18 cellular contexts compared by ENCODE assay signal in genomic region chr16:14398014-14398717, GRCh38.
"Had no signal": no experiment of that assay in that cellular context is flagged by ENCODE, and none has a peak within 500 bp of the region (broad histone marks: within the 10 kb centered on the region; RNA-seq: fewer than 3 reads in every experiment).

No MANE protein-coding gene starts in this region.

- H3K27me3 Mint-ChIP-seq: activated naive CD4-positive, alpha-beta T cell treated with anti-CD3 and anti-CD28 coated beads, Interleukin-2, amount 50 U/mL, for 24 hours had no signal

- H3K4me1 Mint-ChIP-seq: activated naive CD4-positive, alpha-beta T cell treated with anti-CD3 and anti-CD28 coated beads, Interleukin-2, amount 50 U/mL, for 24 hours; central memory CD8-positive, alpha-beta T cell; naive thymus-derived CD4-positive, alpha-beta T cell had no signal

- DNase-seq: activated CD4-positive, alpha-beta T cell treated with anti-CD3 and anti-CD28 coated beads, Interleukin-2, amount 50 U/mL, for 1 hour; activated T-cell treated with anti-CD3 and anti-CD28 coated beads for 4 hours; heart right ventricle; naive thymus-derived CD4-positive, alpha-beta T cell; stimulated activated CD4-positive, alpha-beta T cell treated with anti-CD3 and anti-CD28 coated beads, Interleukin-2, amount 100 ng/mL, for 48 hours; T-helper 1 cell; T1000 had no signal

- H3K4me3 ChIP-seq: adrenal gland, coronary artery, gastroesophageal sphincter, heart right ventricle, tibial nerve had no signal

- H3K9ac ChIP-seq: parathyroid adenoma had no signal

- H2AFZ ChIP-seq: parathyroid adenoma had no signal

- H3K27me3 ChIP-seq: adrenal gland, gastroesophageal sphincter, heart right ventricle, neutrophil, tibial nerve had no signal

- H3K9me3 ChIP-seq: adrenal gland, gastroesophageal sphincter, neutrophil, tibial nerve had no signal

- H3K27ac ChIP-seq: coronary artery, neutrophil, parathyroid adenoma, tibial nerve had no signal

- H3K79me2 ChIP-seq: parathyroid adenoma had no signal

- H3K4me1 ChIP-seq: parathyroid adenoma had no signal

- H3K27ac Mint-ChIP-seq: activated naive CD4-positive, alpha-beta T cell treated with anti-CD3 and anti-CD28 coated beads, Interleukin-2, amount 50 U/mL, for 24 hours; activated T-helper 2 cell treated with anti-CD3 and anti-CD28 coated beads, Interferon-gamma antibody, Interleukin-2, Interleukin-4, amounts not matched to agents 10 μg/mL and 5 μg/mL and 100 μg/mL, durations not matched to agents 14 hours and 24 hours and 36 hours; naive thymus-derived CD4-positive, alpha-beta T cell; stimulated activated memory B cell treated with anti-CD40 and anti-IgM and Interleukin-4, amounts not matched to agents 10 μg/mL and 1 μg/mL and 100 μg/mL, for 72 hours had no signal

- ATAC-seq: activated CD4-positive, CD25-positive, alpha-beta regulatory T cell treated with anti-CD3 and anti-CD28 coated beads, Interleukin-2, amount 50 U/mL, for 24 hours; gastroesophageal sphincter; naive thymus-derived CD4-positive, alpha-beta T cell; stimulated activated memory B cell treated with anti-CD40 and anti-IgM and Interleukin-4, amounts not matched to agents 10 μg/mL and 1 μg/mL and 100 μg/mL, for 72 hours had no signal

- H3K9me3 Mint-ChIP-seq: activated naive CD4-positive, alpha-beta T cell treated with anti-CD3 and anti-CD28 coated beads, Interleukin-2, amount 50 U/mL, for 24 hours; activated T-helper 2 cell treated with anti-CD3 and anti-CD28 coated beads, Interferon-gamma antibody, Interleukin-2, Interleukin-4, amounts not matched to agents 10 μg/mL and 5 μg/mL and 100 μg/mL, durations not matched to agents 14 hours and 24 hours and 36 hours; central memory CD8-positive, alpha-beta T cell; naive thymus-derived CD4-positive, alpha-beta T cell; stimulated activated memory B cell treated with anti-CD40 and anti-IgM and Interleukin-4, amounts not matched to agents 10 μg/mL and 1 μg/mL and 100 μg/mL, for 72 hours had no signal

- H3K4me3 Mint-ChIP-seq: activated naive CD4-positive, alpha-beta T cell treated with anti-CD3 and anti-CD28 coated beads, Interleukin-2, amount 50 U/mL, for 24 hours; central memory CD8-positive, alpha-beta T cell; naive thymus-derived CD4-positive, alpha-beta T cell; stimulated activated memory B cell treated with anti-CD40 and anti-IgM and Interleukin-4, amounts not matched to agents 10 μg/mL and 1 μg/mL and 100 μg/mL, for 72 hours had no signal

- H3K36me3 Mint-ChIP-seq: activated naive CD4-positive, alpha-beta T cell treated with anti-CD3 and anti-CD28 coated beads, Interleukin-2, amount 50 U/mL, for 24 hours; naive thymus-derived CD4-positive, alpha-beta T cell; stimulated activated memory B cell treated with anti-CD40 and anti-IgM and Interleukin-4, amounts not matched to agents 10 μg/mL and 1 μg/mL and 100 μg/mL, for 72 hours had no signal

- H3K36me3 ChIP-seq: adrenal gland, gastroesophageal sphincter, heart right ventricle, neutrophil, tibial nerve had no signal
